1 cellular context compared by ENCODE assay signal in genomic region chr19:1921326-1921725, GRCh38.
TF ChIP-seq lines count a peak whose summit lies in the region.

No MANE protein-coding gene starts in this region.

TF ChIP-seq in HepG2, 621 proteins besides CTCF, POLR2A, EP300 and RAD21:
- no peak for TF ChIP-seq TERF1 (CRISPR knock-in tag; IDR thresholded peaks at IDR 0.05)
- peak; percentile 42 for TF ChIP-seq AGO2 (optimal IDR thresholded peaks at IDR 0.05; ENCODE audit: low read depth, low read length)
- TF ChIP-seq GABPB1 (CRISPR knock-in tag; IDR thresholded peaks at IDR 0.05), result 0 out of 2 replicates have a peak, but pooled peaks have one; percentile 14
- 0 out of 2 replicates have a peak, but pooled peaks have one; percentile 14 for TF ChIP-seq ZBTB33 (CRISPR knock-in tag; IDR thresholded peaks at IDR 0.05)
- TF ChIP-seq ZNF670 (CRISPR knock-in tag; IDR thresholded peaks at IDR 0.05; ENCODE audit: borderline replicate concordance), result no peak
- TF ChIP-seq ZFP91 (CRISPR knock-in tag; IDR thresholded peaks at IDR 0.05; ENCODE audit: borderline replicate concordance), result no peak
TF ChIP-seq in HepG2: peak in this region for 3.
